Comparison of ENCODE assay signal across 17 cellular contexts in genomic region chrX:119646515-119646914, GRCh38. TPM values are rescaled to one million over a fixed set of nuclear protein-coding genes. Genes with fewer than 3 reads are reported as not detected.
A peak's percentile ranks its signal among the peaks of the same experiment; 100 is the strongest.
DNase-seq lines count a peak whose midpoint lies in the region; ATAC-seq, FAIRE-seq and TF ChIP-seq lines count a peak whose summit lies in the region.
"Had no signal": no experiment of that assay in that cellular context is flagged by ENCODE, and none has a peak within 500 bp of the region (broad histone marks: within the 10 kb centered on the region; RNA-seq: fewer than 3 reads in every experiment).

No MANE protein-coding gene starts in this region.

- DNase-seq in activated T-cell treated with anti-CD3 and anti-CD28 coated beads, Interleukin-2, amount 50 U/mL, for 72 hours, result no peak
- DNase-seq in activated T-cell treated with anti-CD3 and anti-CD28 coated beads, Interleukin-2, amount 50 U/mL, for 1 hour, result no peak
- no peak for DNase-seq in natural killer cell treated with Interleukin-12 subunit alpha and Interleukin-12 subunit beta and Interleukin-15 and Interleukin-18, amount 100 ng/mL, for 72 hours (ENCODE audit: low spot score)
- DNase-seq in GOT3 (lab: John Stamatoyannopoulos, UW) (no peak), UCSD-AML1 (lab: John Stamatoyannopoulos, UW; ENCODE audit: unreplicated experiment) (no peak), D721Med (ENCODE audit: insufficient read length, low spot score) (no peak)
- DNase-seq: ACHN; activated CD4-positive, alpha-beta T cell treated with anti-CD3 and anti-CD28 coated beads for 1 hour; cortex of kidney; foreskin fibroblast; NCI-H2081 treated with DMSO at 0.1 percent for 48 hours; NCI-H524 treated with DMSO at 0.1 percent for 48 hours; ovary; right lobe of liver; substantia nigra had no signal

- H3K36me3 Mint-ChIP-seq in activated T-cell treated with anti-CD3 and anti-CD28 coated beads, Interleukin-2, amount 50 U/mL, for 72 hours (ENCODE audit: insufficient read depth in 2 of 2), result peaks cover 9 to 52% of the 10 kb centered on the region in 2 donors
- peaks cover 84% of the 10 kb centered on the region for H3K36me3 Mint-ChIP-seq in activated T-helper 17 cell treated with anti-CD3 and anti-CD28 coated beads, Interleukin-2, amount 50 U/mL, for 72 hours (ENCODE audit: low read depth)
- H3K36me3 Mint-ChIP-seq in natural killer cell treated with Interleukin-12 subunit alpha and Interleukin-12 subunit beta and Interleukin-15 and Interleukin-18, amount 100 ng/mL, for 72 hours, result peaks cover 6% of the 10 kb centered on the region

- ATAC-seq in activated T-cell treated with anti-CD3 and anti-CD28 coated beads, Interleukin-2, amount 50 U/mL, for 72 hours (replicated peaks in 1 of 2), result no peak
- ATAC-seq in HG02610 (IDR thresholded peaks at IDR 0.05; ENCODE audit: unreplicated experiment), result peak; percentile 27
- ATAC-seq in activated T-helper 17 cell treated with anti-CD3 and anti-CD28 coated beads, Interleukin-2, amount 50 U/mL, for 72 hours (replicated peaks), result no peak
- no peak for ATAC-seq in natural killer cell treated with Interleukin-12 subunit alpha and Interleukin-12 subunit beta and Interleukin-15 and Interleukin-18, amount 100 ng/mL, for 72 hours
- ATAC-seq: right lobe of liver had no signal

- no peak for FAIRE-seq in D721Med (lab: Jason Lieb, UNC)

- H3K4me1 Mint-ChIP-seq in activated T-cell treated with anti-CD3 and anti-CD28 coated beads, Interleukin-2, amount 50 U/mL, for 72 hours (ENCODE audit: low read depth), result peaks cover 50% of the 10 kb centered on the region
- H3K4me1 Mint-ChIP-seq in activated T-helper 17 cell treated with anti-CD3 and anti-CD28 coated beads, Interleukin-2, amount 50 U/mL, for 72 hours, result peaks cover 14% of the 10 kb centered on the region
- H3K4me1 Mint-ChIP-seq in natural killer cell treated with Interleukin-12 subunit alpha and Interleukin-12 subunit beta and Interleukin-15 and Interleukin-18, amount 100 ng/mL, for 72 hours (ENCODE audit: low read depth in 2 of 2), result peaks cover 17 to 45% of the 10 kb centered on the region in 2 donors

- H3K27ac Mint-ChIP-seq in activated T-cell treated with anti-CD3 and anti-CD28 coated beads, Interleukin-2, amount 50 U/mL, for 72 hours, result peak overlapping the region; percentile 69
- peak overlapping the region; percentile 93 for H3K27ac Mint-ChIP-seq in activated T-helper 17 cell treated with anti-CD3 and anti-CD28 coated beads, Interleukin-2, amount 50 U/mL, for 72 hours
- H3K27ac Mint-ChIP-seq in natural killer cell treated with Interleukin-12 subunit alpha and Interleukin-12 subunit beta and Interleukin-15 and Interleukin-18, amount 100 ng/mL, for 72 hours, result peak overlapping the region; percentile 91 to 96

- peak overlapping the region; percentile 54 to 73 for H3K4me3 Mint-ChIP-seq in activated T-cell treated with anti-CD3 and anti-CD28 coated beads, Interleukin-2, amount 50 U/mL, for 72 hours
- peak overlapping the region; percentile 50 for H3K4me3 Mint-ChIP-seq in activated T-helper 17 cell treated with anti-CD3 and anti-CD28 coated beads, Interleukin-2, amount 50 U/mL, for 72 hours
- H3K4me3 Mint-ChIP-seq in natural killer cell treated with Interleukin-12 subunit alpha and Interleukin-12 subunit beta and Interleukin-15 and Interleukin-18, amount 100 ng/mL, for 72 hours, result peak overlapping the region; percentile 71

- no peaks in the 10 kb centered on the region for H3K27me3 Mint-ChIP-seq in activated T-cell treated with anti-CD3 and anti-CD28 coated beads, Interleukin-2, amount 50 U/mL, for 72 hours (ENCODE audit: low read depth)
- H3K27me3 Mint-ChIP-seq in activated T-helper 17 cell treated with anti-CD3 and anti-CD28 coated beads, Interleukin-2, amount 50 U/mL, for 72 hours, result no peaks in the 10 kb centered on the region
- H3K27me3 Mint-ChIP-seq in natural killer cell treated with Interleukin-12 subunit alpha and Interleukin-12 subunit beta and Interleukin-15 and Interleukin-18, amount 100 ng/mL, for 72 hours, result no peaks in the 10 kb centered on the region

- no peaks in the 10 kb centered on the region for H3K9me3 Mint-ChIP-seq in activated T-cell treated with anti-CD3 and anti-CD28 coated beads, Interleukin-2, amount 50 U/mL, for 72 hours
- no peaks in the 10 kb centered on the region for H3K9me3 Mint-ChIP-seq in activated T-helper 17 cell treated with anti-CD3 and anti-CD28 coated beads, Interleukin-2, amount 50 U/mL, for 72 hours
- H3K9me3 Mint-ChIP-seq in natural killer cell treated with Interleukin-12 subunit alpha and Interleukin-12 subunit beta and Interleukin-15 and Interleukin-18, amount 100 ng/mL, for 72 hours, result no peaks in the 10 kb centered on the region

- no peak for TF ChIP-seq CTCF in D721Med (IDR thresholded peaks at IDR 0.05; ENCODE audit: insufficient read depth, missing control alignments)

RNA-seq across cellular contexts. Expression of gene NKRF, which starts 40.3 kb away (rescaled TPM):
- 10 to 100 TPM; 15.9 to 18.8 TPM for total RNA-seq in activated T-cell treated with anti-CD3 and anti-CD28 coated beads, Interleukin-2, amount 50 U/mL, for 72 hours
- total RNA-seq in activated T-helper 17 cell treated with anti-CD3 and anti-CD28 coated beads, Interleukin-2, amount 50 U/mL, for 72 hours, result 10 to 100 TPM; 15.3 to 19.8 TPM
- total RNA-seq in natural killer cell treated with Interleukin-12 subunit alpha and Interleukin-12 subunit beta and Interleukin-15 and Interleukin-18, amount 100 ng/mL, for 72 hours, result 10 to 100 TPM; 15.8 to 24.4 TPM

RNA-seq across cellular contexts. Expression of gene SEPTIN6, which starts 46.5 kb away (rescaled TPM):
- 100 to 1,000 TPM; 183 to 275 TPM for total RNA-seq in activated T-cell treated with anti-CD3 and anti-CD28 coated beads, Interleukin-2, amount 50 U/mL, for 72 hours
- total RNA-seq in activated T-helper 17 cell treated with anti-CD3 and anti-CD28 coated beads, Interleukin-2, amount 50 U/mL, for 72 hours, result 100 to 1,000 TPM; 171 to 204 TPM
- 10 to 100 TPM; 79.7 to 84.0 TPM for total RNA-seq in natural killer cell treated with Interleukin-12 subunit alpha and Interleukin-12 subunit beta and Interleukin-15 and Interleukin-18, amount 100 ng/mL, for 72 hours
